19 cellular contexts compared by ENCODE assay signal in genomic region chr15:51126842-51127241, GRCh38.
"Had no signal": no experiment of that assay in that cellular context is flagged by ENCODE, and none has a peak within 500 bp of the region (broad histone marks: within the 10 kb centered on the region; RNA-seq: fewer than 3 reads in every experiment).

No MANE protein-coding gene starts in this region.

- DNase-seq: activated CD4-positive, alpha-beta memory T cell treated with anti-CD3 and anti-CD28 coated beads, Interleukin-2, amount 10 ng/mL, durations not matched to agents 7 days and 5 days; activated CD4-positive, alpha-beta T cell treated with anti-CD3 and anti-CD28 coated beads for 4 hours; activated effector memory CD4-positive, alpha-beta T cell treated with anti-CD3 and anti-CD28 coated beads, Interleukin-2, amount 50 U/mL, for 16 hours; activated T-cell treated with anti-CD3 and anti-CD28 coated beads, Interleukin-2, amount 50 U/mL, for 48 hours; amniotic stem cell; dorsolateral prefrontal cortex; endodermal cell; erythroblast; naive B cell; posterior cingulate gyrus; retina; thyroid gland; uterus had no signal

- H3K27ac Mint-ChIP-seq: activated CD4-positive, alpha-beta memory T cell treated with anti-CD3 and anti-CD28 coated beads, Interleukin-2, amount 10 ng/mL, durations not matched to agents 7 days and 5 days; activated naive CD4-positive, alpha-beta T cell treated with anti-CD3 and anti-CD28 coated beads, Interleukin-2, amount 50 U/mL, for 24 hours; endodermal cell; stimulated activated memory B cell treated with anti-CD40 and anti-IgM and Interleukin-4, amounts not matched to agents 10 μg/mL and 1 μg/mL and 100 μg/mL, for 72 hours; WTC11 had no signal

- H3K4me3 ChIP-seq: dorsolateral prefrontal cortex, gastroesophageal sphincter, lung, thyroid gland, uterus had no signal

- H3K27me3 ChIP-seq: dorsolateral prefrontal cortex, gastroesophageal sphincter, thyroid gland, uterus had no signal

- FAIRE-seq: islet of Langerhans had no signal

- H3K9me3 Mint-ChIP-seq: activated naive CD4-positive, alpha-beta T cell treated with anti-CD3 and anti-CD28 coated beads, Interleukin-2, amount 50 U/mL, for 24 hours had no signal

- H3K4me1 Mint-ChIP-seq: activated naive CD4-positive, alpha-beta T cell treated with anti-CD3 and anti-CD28 coated beads, Interleukin-2, amount 50 U/mL, for 24 hours; endodermal cell; naive B cell; stimulated activated memory B cell treated with anti-CD40 and anti-IgM and Interleukin-4, amounts not matched to agents 10 μg/mL and 1 μg/mL and 100 μg/mL, for 72 hours had no signal

- H3K36me3 ChIP-seq: gastroesophageal sphincter, thyroid gland, uterus had no signal

- ATAC-seq: gastroesophageal sphincter, WTC11 had no signal

- H3K4me1 ChIP-seq: thyroid gland, uterus had no signal

- H3K36me3 Mint-ChIP-seq: activated naive CD4-positive, alpha-beta T cell treated with anti-CD3 and anti-CD28 coated beads, Interleukin-2, amount 50 U/mL, for 24 hours; naive B cell; stimulated activated memory B cell treated with anti-CD40 and anti-IgM and Interleukin-4, amounts not matched to agents 10 μg/mL and 1 μg/mL and 100 μg/mL, for 72 hours had no signal

- H3K4me3 Mint-ChIP-seq: activated CD4-positive, alpha-beta memory T cell treated with anti-CD3 and anti-CD28 coated beads, Interleukin-2, amount 10 ng/mL, durations not matched to agents 7 days and 5 days; activated naive CD4-positive, alpha-beta T cell treated with anti-CD3 and anti-CD28 coated beads, Interleukin-2, amount 50 U/mL, for 24 hours; endodermal cell; naive B cell; stimulated activated memory B cell treated with anti-CD40 and anti-IgM and Interleukin-4, amounts not matched to agents 10 μg/mL and 1 μg/mL and 100 μg/mL, for 72 hours; WTC11 had no signal

- H3K27ac ChIP-seq: dorsolateral prefrontal cortex, gastroesophageal sphincter, thyroid gland, uterus had no signal

- H3K9me3 ChIP-seq: gastroesophageal sphincter, thyroid gland, uterus had no signal
